ENCODE assay signal across 9 cellular contexts in the genomic region with DNA sequence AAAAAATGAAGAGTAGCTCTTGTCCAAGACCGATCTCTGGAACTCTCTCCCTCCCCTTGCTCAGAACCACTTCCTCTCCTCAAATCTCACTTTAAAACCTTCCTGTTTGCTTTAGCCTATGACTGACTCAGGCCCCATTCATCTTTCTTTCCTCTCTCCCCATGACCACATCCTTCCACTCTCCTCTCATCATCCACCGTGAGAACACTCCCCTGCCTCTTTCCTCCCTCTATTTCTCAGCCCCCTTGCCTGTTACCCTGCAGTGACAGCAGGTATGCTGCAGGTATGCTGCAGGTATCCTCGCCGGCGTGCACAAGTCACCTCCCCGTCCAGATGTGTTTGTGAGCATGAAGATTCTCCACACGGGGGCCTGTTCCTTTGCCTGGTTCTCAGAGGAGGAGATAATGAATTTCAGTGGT.
A peak's percentile ranks its signal among the peaks of the same experiment; 100 is the strongest.
DNase-seq lines count a peak whose midpoint lies in the region; ATAC-seq and TF ChIP-seq lines count a peak whose summit lies in the region.
"Had no signal": no experiment of that assay in that cellular context is flagged by ENCODE, and none has a peak within 500 bp of the region (broad histone marks: within the 10 kb centered on the region; RNA-seq: fewer than 3 reads in every experiment).

No MANE protein-coding gene starts in this region.

- TF ChIP-seq CTCF in AG10803 (conservative IDR thresholded peaks at IDR 0.05; ENCODE audit: low read length) (no peak), RWPE1 (conservative IDR thresholded peaks at IDR 0.05; ENCODE audit: low read depth) (no peak)

- no peak overlapping the region for H3K27ac ChIP-seq in RWPE1
- H3K27ac ChIP-seq: gastrocnemius medialis had no signal

- CTCF ChIA-PET in RWPE1 (lab: Yijun Ruan, JAX) = no interaction called here

- ATAC-seq in GM21528 (IDR thresholded peaks at IDR 0.05; ENCODE audit: low FRiP score, unreplicated experiment) = peak; percentile 49
- ATAC-seq: gastrocnemius medialis had no signal

- peak; percentile 42 for DNase-seq in AG10803 (ENCODE audit: low read depth)
- DNase-seq in RWPE1 (ENCODE audit: low spot score) = peak; percentile 34
- peak; percentile 77 for DNase-seq in hepatic stellate cell (ENCODE audit: low spot score)
- no peak for DNase-seq in effector CD8-positive, alpha-beta T cell (lab: John Stamatoyannopoulos, UW)
- no peak for DNase-seq in hippocampal formation (lab: John Stamatoyannopoulos, UW)
- no peak for DNase-seq in KG1 (lab: John Stamatoyannopoulos, UW)
- no peak for DNase-seq in NCI-H1105 (lab: John Stamatoyannopoulos, UW)
- DNase-seq: gastrocnemius medialis had no signal

- no peak overlapping the region for H3K4me3 ChIP-seq in AG10803 (ENCODE audit: low read length)
- H3K4me3 ChIP-seq: gastrocnemius medialis had no signal

- POLR2A ChIA-PET in RWPE1 (lab: Yijun Ruan, JAX; ENCODE audit: low non-redundant PET) = no interaction called here

Comparison
In these comparisons a context has a peak if more than half of its experiments do, and no peak if none do; other contexts are left out.
1. DNase-seq: peak in AG10803 (single experiment), RWPE1 (single experiment) and hepatic stellate cell (single experiment); none in effector CD8-positive, alpha-beta T cell (single experiment), hippocampal formation (0 of 2), KG1 (single experiment) and NCI-H1105 (single experiment).